Comparison of ENCODE assay signal across 2 cellular contexts in the genomic region with DNA sequence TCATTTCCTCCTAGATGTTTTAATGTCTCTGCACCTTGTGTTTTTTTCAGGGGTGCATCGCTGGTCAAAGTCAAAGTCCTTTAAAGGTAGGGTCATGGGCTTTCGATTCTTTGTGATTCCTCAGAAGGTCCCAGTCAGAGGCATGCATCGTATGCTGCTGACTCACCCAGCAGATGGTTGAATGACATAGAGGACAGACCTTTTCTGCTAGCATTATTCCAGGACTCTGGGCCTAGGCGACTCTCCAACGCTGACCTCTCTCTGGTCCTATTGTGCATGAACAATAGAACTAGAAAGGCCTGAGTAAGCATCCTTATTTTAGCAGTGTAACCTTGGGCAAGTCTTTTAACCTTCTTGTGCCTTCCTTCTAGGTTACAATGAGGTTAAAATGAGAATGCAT.
TF ChIP-seq lines count a peak whose summit lies in the region.

No MANE protein-coding gene starts in this region.

TF ChIP-seq in IMR-90, 13 proteins besides CTCF, POLR2A, EP300 and RAD21 (continued from another document):
- no peak for TF ChIP-seq SMC3 (IDR thresholded peaks at IDR 0.05; ENCODE audit: low read depth, low read length)
- TF ChIP-seq, protein P1, sequence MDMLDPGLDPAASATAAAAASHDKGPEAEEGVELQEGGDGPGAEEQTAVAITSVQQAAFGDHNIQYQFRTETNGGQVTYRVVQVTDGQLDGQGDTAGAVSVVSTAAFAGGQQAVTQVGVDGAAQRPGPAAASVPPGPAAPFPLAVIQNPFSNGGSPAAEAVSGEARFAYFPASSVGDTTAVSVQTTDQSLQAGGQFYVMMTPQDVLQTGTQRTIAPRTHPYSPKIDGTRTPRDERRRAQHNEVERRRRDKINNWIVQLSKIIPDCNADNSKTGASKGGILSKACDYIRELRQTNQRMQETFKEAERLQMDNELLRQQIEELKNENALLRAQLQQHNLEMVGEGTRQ (IDR thresholded peaks at IDR 0.05; ENCODE audit: low read depth, low read length) = no peak
- no peak for TF ChIP-seq MAZ (IDR thresholded peaks at IDR 0.05; ENCODE audit: borderline replicate concordance, low read depth, low read length)
- TF ChIP-seq, protein P2, sequence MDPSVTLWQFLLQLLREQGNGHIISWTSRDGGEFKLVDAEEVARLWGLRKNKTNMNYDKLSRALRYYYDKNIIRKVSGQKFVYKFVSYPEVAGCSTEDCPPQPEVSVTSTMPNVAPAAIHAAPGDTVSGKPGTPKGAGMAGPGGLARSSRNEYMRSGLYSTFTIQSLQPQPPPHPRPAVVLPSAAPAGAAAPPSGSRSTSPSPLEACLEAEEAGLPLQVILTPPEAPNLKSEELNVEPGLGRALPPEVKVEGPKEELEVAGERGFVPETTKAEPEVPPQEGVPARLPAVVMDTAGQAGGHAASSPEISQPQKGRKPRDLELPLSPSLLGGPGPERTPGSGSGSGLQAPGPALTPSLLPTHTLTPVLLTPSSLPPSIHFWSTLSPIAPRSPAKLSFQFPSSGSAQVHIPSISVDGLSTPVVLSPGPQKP (IDR thresholded peaks at IDR 0.05; ENCODE audit: borderline replicate concordance, low read depth, low read length) = no peak
- no peak for TF ChIP-seq FOS (IDR thresholded peaks at IDR 0.05; ENCODE audit: low read depth, low read length)
- TF ChIP-seq RFX5 (IDR thresholded peaks at IDR 0.05; ENCODE audit: low read depth, low read length) = no peak
- no peak for TF ChIP-seq CHD1 (IDR thresholded peaks at IDR 0.05; ENCODE audit: low read depth, low read length)
- TF ChIP-seq MXI1 (IDR thresholded peaks at IDR 0.05; ENCODE audit: borderline replicate concordance, low read depth, low read length) = no peak

TF ChIP-seq in K562, 482 proteins besides CTCF, POLR2A, EP300 and RAD21 (continued from another document):
- TF ChIP-seq, protein P3, sequence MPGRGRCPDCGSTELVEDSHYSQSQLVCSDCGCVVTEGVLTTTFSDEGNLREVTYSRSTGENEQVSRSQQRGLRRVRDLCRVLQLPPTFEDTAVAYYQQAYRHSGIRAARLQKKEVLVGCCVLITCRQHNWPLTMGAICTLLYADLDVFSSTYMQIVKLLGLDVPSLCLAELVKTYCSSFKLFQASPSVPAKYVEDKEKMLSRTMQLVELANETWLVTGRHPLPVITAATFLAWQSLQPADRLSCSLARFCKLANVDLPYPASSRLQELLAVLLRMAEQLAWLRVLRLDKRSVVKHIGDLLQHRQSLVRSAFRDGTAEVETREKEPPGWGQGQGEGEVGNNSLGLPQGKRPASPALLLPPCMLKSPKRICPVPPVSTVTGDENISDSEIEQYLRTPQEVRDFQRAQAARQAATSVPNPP (IDR thresholded peaks at IDR 0.05; ENCODE audit: borderline replicate concordance, insufficient read depth, insufficient read length) = no peak
- TF ChIP-seq, protein P4, sequence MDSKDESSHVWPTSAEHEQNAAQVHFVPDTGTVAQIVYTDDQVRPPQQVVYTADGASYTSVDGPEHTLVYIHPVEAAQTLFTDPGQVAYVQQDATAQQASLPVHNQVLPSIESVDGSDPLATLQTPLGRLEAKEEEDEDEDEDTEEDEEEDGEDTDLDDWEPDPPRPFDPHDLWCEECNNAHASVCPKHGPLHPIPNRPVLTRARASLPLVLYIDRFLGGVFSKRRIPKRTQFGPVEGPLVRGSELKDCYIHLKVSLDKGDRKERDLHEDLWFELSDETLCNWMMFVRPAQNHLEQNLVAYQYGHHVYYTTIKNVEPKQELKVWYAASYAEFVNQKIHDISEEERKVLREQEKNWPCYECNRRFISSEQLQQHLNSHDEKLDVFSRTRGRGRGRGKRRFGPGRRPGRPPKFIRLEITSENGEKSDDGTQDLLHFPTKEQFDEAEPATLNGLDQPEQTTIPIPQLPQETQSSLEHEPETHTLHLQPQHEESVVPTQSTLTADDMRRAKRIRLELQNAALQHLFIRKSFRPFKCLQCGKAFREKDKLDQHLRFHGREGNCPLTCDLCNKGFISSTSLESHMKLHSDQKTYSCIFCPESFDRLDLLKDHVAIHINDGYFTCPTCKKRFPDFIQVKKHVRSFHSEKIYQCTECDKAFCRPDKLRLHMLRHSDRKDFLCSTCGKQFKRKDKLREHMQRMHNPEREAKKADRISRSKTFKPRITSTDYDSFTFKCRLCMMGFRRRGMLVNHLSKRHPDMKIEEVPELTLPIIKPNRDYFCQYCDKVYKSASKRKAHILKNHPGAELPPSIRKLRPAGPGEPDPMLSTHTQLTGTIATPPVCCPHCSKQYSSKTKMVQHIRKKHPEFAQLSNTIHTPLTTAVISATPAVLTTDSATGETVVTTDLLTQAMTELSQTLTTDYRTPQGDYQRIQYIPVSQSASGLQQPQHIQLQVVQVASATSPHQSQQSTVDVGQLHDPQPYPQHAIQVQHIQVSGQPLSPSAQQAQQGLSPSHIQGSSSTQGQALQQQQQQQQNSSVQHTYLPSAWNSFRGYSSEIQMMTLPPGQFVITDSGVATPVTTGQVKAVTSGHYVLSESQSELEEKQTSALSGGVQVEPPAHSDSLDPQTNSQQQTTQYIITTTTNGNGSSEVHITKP (IDR thresholded peaks at IDR 0.05; ENCODE audit: partially characterized antibody) = no peak
- no peak for TF ChIP-seq ZNF764 (CRISPR knock-in tag; IDR thresholded peaks at IDR 0.05; ENCODE audit: low read depth)
- no peak for TF ChIP-seq PRPF4 (IDR thresholded peaks at IDR 0.05; ENCODE audit: insufficient read depth, low read depth, low read length, poor library complexity, severe bottlenecking)
- TF ChIP-seq EHMT2 (IDR thresholded peaks at IDR 0.05) = no peak
- TF ChIP-seq FOSL1 (tag; conservative IDR thresholded peaks at IDR 0.05) = peak; percentile 60
- TF ChIP-seq TCF3 (CRISPR knock-in tag; IDR thresholded peaks at IDR 0.05) = no peak
- 0 out of 2 replicates have a peak, but pooled peaks have one; percentile 17 for TF ChIP-seq MAFG (tag; conservative IDR thresholded peaks at IDR 0.05)
- no peak for TF ChIP-seq ZNF589 (CRISPR knock-in tag; IDR thresholded peaks at IDR 0.05; ENCODE audit: low read depth)
- no peak for TF ChIP-seq GATA2 (CRISPR knock-in tag; IDR thresholded peaks at IDR 0.05)
- no peak for TF ChIP-seq ZNF197 (CRISPR knock-in tag; IDR thresholded peaks at IDR 0.05; ENCODE audit: low read depth)
- TF ChIP-seq SETDB1 (IDR thresholded peaks at IDR 0.05; ENCODE audit: low read length) = no peak
- TF ChIP-seq POLR2B (IDR thresholded peaks at IDR 0.05; ENCODE audit: low read depth, partially characterized antibody) = no peak
- no peak for TF ChIP-seq NCOA6 (IDR thresholded peaks at IDR 0.05)
- TF ChIP-seq SNIP1 (IDR thresholded peaks at IDR 0.05; ENCODE audit: low read depth) = no peak
TF ChIP-seq in K562: peak in this region for 2.
